ENCODE assay signal across 1 cellular context in genomic region chr6:27593861-27594260, GRCh38.
TF ChIP-seq lines count a peak whose summit lies in the region.

No MANE protein-coding gene starts in this region.

TF ChIP-seq in HepG2, 621 proteins besides CTCF, POLR2A, EP300 and RAD21:
- TF ChIP-seq ZBTB40 (IDR thresholded peaks at IDR 0.05) (no peak), ZBTB40 (CRISPR knock-in tag; IDR thresholded peaks at IDR 0.05) (no peak), TAF1 (CRISPR knock-in tag; IDR thresholded peaks at IDR 0.05) (no peak), ZNF800 (CRISPR knock-in tag; IDR thresholded peaks at IDR 0.05) (no peak), MAFG (CRISPR knock-in tag; IDR thresholded peaks at IDR 0.05) (no peak), BCL3 (CRISPR knock-in tag; IDR thresholded peaks at IDR 0.05) (no peak)
